Comparison of ENCODE assay signal across 13 cellular contexts in the genomic region with DNA sequence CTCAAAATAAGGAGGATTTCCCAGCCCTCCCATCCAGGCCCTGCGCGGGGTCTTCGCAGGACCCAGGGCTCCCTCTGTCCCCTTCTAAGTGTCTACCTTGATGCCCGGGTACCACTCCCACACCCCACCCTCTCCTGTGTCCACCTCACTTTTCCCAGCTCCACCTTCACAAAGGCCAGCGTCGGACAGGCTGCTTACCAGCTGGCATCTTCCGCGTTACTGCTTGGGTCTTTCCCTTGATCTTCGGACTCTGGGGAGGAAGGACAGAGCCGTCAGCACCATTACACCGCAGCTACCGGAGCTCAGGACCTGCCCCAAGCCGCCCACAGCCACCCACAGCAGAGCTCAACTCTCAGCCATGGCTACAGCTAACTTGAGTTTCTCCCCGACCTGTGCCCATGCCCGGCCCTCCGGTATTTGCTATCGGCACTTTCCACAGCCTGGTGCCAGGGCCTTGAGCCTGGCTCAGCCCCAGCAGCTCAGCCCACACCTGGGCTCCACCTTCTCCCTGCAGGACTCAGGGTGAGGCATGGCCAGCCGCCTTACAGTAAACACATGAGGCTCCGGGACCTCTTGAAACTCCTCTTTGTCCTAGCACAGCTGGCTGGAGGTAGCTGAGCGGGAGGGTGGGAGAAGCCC. TPM values are rescaled to one million over a fixed set of nuclear protein-coding genes. Genes with fewer than 3 reads are reported as not detected.
A peak's percentile ranks its signal among the peaks of the same experiment; 100 is the strongest.
DNase-seq lines count a peak whose midpoint lies in the region; ATAC-seq and TF ChIP-seq lines count a peak whose summit lies in the region.
"Had no signal": no experiment of that assay in that cellular context is flagged by ENCODE, and none has a peak within 500 bp of the region (broad histone marks: within the 10 kb centered on the region; RNA-seq: fewer than 3 reads in every experiment).

No MANE protein-coding gene starts in this region.

- in situ Hi-C loops in brain microvascular endothelial cell (cut with HindIII; ENCODE audit: low pct_ligation_motif_present, low sequenced_read_pairs) = no loop called here

- no peaks in the 10 kb centered on the region for H3K27me3 ChIP-seq in esophagus (ENCODE audit: control insufficient read depth in 1 of 2, insufficient read depth in 2 of 2, low read length in 2 of 2)
- H3K27me3 ChIP-seq in mucosa of rectum (ENCODE audit: control insufficient read depth in 2 of 2, insufficient read depth in 2 of 2, low read length in 2 of 2) = no peaks in the 10 kb centered on the region
- no peaks in the 10 kb centered on the region for H3K27me3 ChIP-seq in thyroid gland
- no peaks in the 10 kb centered on the region for H3K27me3 ChIP-seq in brain microvascular endothelial cell (replicated peaks)

- peak in 1 of 2 donors; percentile 72 for TF ChIP-seq POLR2A in thyroid gland (IDR thresholded peaks at IDR 0.05)

- intact Hi-C loops in thyroid gland (cut with DNase I) = no loop called here

- peak overlapping the region; percentile 97 for H3K27ac ChIP-seq in RWPE1
- H3K27ac ChIP-seq in esophagus (ENCODE audit: low read depth in 2 of 2, low read length in 1 of 2) = peak overlapping the region; percentile 14 to 43
- peak overlapping the region; percentile 86 to 87 for H3K27ac ChIP-seq in mucosa of rectum (ENCODE audit: low read depth in 2 of 2, low read length in 2 of 2)
- H3K27ac ChIP-seq in thyroid gland = peak overlapping the region; percentile 99 to 100 (median 99)
- no peak overlapping the region for H3K27ac ChIP-seq in brain microvascular endothelial cell

- H3K9ac ChIP-seq in mucosa of rectum (ENCODE audit: low read depth in 1 of 2, low read length in 2 of 2) = peak overlapping the region; percentile 19 to 61

- H3K4me3 ChIP-seq in esophagus (ENCODE audit: low read depth in 1 of 2, low read length in 2 of 2) (no peak overlapping the region), mucosa of rectum (ENCODE audit: low read length in 2 of 2) (peak overlapping the region; percentile 52), thyroid gland (replicated peaks in 1 of 3) (no peak overlapping the region), brain microvascular endothelial cell (ENCODE audit: low read depth, low read length) (no peak overlapping the region)

- H3K9me3 ChIP-seq in esophagus (ENCODE audit: control insufficient read depth in 2 of 2, insufficient read depth in 1 of 2, low read depth in 1 of 2, low read length in 1 of 2) = peaks cover 0 to 2% of the 10 kb centered on the region in 2 donors
- H3K9me3 ChIP-seq in mucosa of rectum (ENCODE audit: control insufficient read depth in 2 of 2, low read length in 2 of 2) = no peaks in the 10 kb centered on the region
- H3K9me3 ChIP-seq in thyroid gland = no peaks in the 10 kb centered on the region

- ATAC-seq in GM18498 (IDR thresholded peaks at IDR 0.05; ENCODE audit: unreplicated experiment) (no peak), HG03521 (IDR thresholded peaks at IDR 0.05; ENCODE audit: unreplicated experiment) (no peak)

- DNase-seq in RWPE1 (ENCODE audit: low spot score) = no peak
- peak; percentile 96 to 97 for DNase-seq in thyroid gland
- no peak for DNase-seq in brain microvascular endothelial cell
- no peak for DNase-seq in HuH-7 (ENCODE audit: low spot score)
- DNase-seq: activated naive CD4-positive, alpha-beta T cell treated with Interleukin-2 at 50 U/mL for 16 hours; CD4-positive, CD25-positive, alpha-beta regulatory T cell; NCI-H1417 treated with DMSO at 0.1 percent for 48 hours; stimulated activated CD4-positive, alpha-beta T cell treated with anti-CD3 and anti-CD28 coated beads, Interleukin-4, amount 100 ng/mL, for 24 hours; stimulated activated naive CD4-positive, alpha-beta T cell treated with Interleukin-2 at 50 U/mL for 16 hours had no signal

- POLR2A ChIA-PET in RWPE1 (lab: Yijun Ruan, JAX; ENCODE audit: low non-redundant PET) = no interaction called here

- peaks cover 3 to 18% of the 10 kb centered on the region in 2 donors for H3K4me1 ChIP-seq in esophagus (ENCODE audit: control insufficient read depth in 2 of 2, insufficient read depth in 2 of 2, low read length in 1 of 2)
- peaks cover 15 to 20% of the 10 kb centered on the region in 2 donors for H3K4me1 ChIP-seq in mucosa of rectum (ENCODE audit: control insufficient read depth in 2 of 2, insufficient read depth in 2 of 2, low read length in 2 of 2)
- peaks cover 39 to 48% of the 10 kb centered on the region in 2 donors for H3K4me1 ChIP-seq in thyroid gland

- CTCF ChIA-PET in RWPE1 (lab: Yijun Ruan, JAX) = interaction anchor here (0.6 kb wide), 1 partner anchor 19 kb away, joined by 3 read pairs; no protein-coding TSS in a partner anchor

- TF ChIP-seq CTCF in RWPE1 (conservative IDR thresholded peaks at IDR 0.05; ENCODE audit: low read depth) (no peak), thyroid gland (IDR thresholded peaks at IDR 0.05) (no peak), brain microvascular endothelial cell (IDR thresholded peaks at IDR 0.05; ENCODE audit: low read depth, low read length, missing control alignments) (no peak)

- 62 to 65% methylated on average over 20 of the region's 20 CpGs for WGBS in esophagus, 2 donors
- WGBS in thyroid gland, 2 donors = 66 to 69% methylated on average over 20 of the region's 20 CpGs

- peaks cover 0 to 6% of the 10 kb centered on the region in 2 donors for H3K36me3 ChIP-seq in esophagus (ENCODE audit: control insufficient read depth in 2 of 2, insufficient read depth in 2 of 2, low read length in 1 of 2)
- no peaks in the 10 kb centered on the region for H3K36me3 ChIP-seq in mucosa of rectum (ENCODE audit: control insufficient read depth in 2 of 2, insufficient read depth in 2 of 2, low read length in 2 of 2)
- no peaks in the 10 kb centered on the region for H3K36me3 ChIP-seq in thyroid gland
- peaks cover 46% of the 10 kb centered on the region for H3K36me3 ChIP-seq in brain microvascular endothelial cell (replicated peaks)

RNA-seq across cellular contexts. Expression of a gene that starts 3.8 kb away (rescaled TPM):
- under 1 TPM; 0.04 to 0.26 TPM for polyA plus RNA-seq in esophagus
- total RNA-seq in thyroid gland = 1 to 10 TPM in 3 of 4 donors, under 1 TPM in 1; 0.67 to 9.4 (median 4.3) TPM

Comparison
In these comparisons a context has a peak if more than half of its experiments do, and no peak if none do; other contexts are left out.
1. DNase-seq: peak in thyroid gland (2 of 2); none in RWPE1 (single experiment), brain microvascular endothelial cell (single experiment) and HuH-7 (single experiment).
2. H3K4me3 ChIP-seq: peak in mucosa of rectum (2 of 2); none in esophagus (0 of 2), thyroid gland (0 of 3) and brain microvascular endothelial cell (single experiment).